ENCODE assay signal across 8 cellular contexts in the genomic region with DNA sequence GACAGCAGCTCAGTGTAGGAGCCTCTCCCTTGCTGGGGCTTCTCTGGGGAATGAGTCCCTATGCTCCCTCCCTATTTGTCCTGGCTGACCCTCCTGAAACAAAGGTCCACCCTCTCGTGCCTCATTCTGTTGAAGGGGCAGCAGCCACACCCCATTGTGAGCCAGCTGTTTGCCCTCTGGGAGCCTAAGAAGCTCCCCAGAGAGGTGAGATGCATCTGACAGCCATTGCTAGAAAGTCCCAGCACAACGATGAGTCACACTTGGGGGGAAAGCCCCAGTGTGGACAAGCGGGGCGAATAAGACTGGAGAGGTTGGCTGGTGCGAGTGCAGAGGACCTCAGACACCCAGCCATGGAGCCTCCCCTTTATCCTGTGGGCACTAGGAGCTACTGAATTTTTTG.
DNase-seq lines count a peak whose midpoint lies in the region; ATAC-seq and TF ChIP-seq lines count a peak whose summit lies in the region.

No MANE protein-coding gene starts in this region.

- no peaks in the 10 kb centered on the region for H3K4me1 ChIP-seq in adrenal gland (replicated peaks in 1 of 2)

- no peaks in the 10 kb centered on the region for H3K27me3 ChIP-seq in adrenal gland

- POLR2A ChIA-PET in activated CD4-positive, alpha-beta memory T cell treated with anti-CD3 and anti-CD28 coated beads, Interleukin-2, amount 10 ng/mL, durations not matched to agents 7 days and 5 days (lab: Charles Lee) = interaction anchor here (1.1 kb wide), 1 partner anchor 169 kb away, joined by 3 read pairs; the partner anchor contains the start of genes HMGXB3 and TIGD6

- peaks cover 9% of the 10 kb centered on the region for H3K4me1 Mint-ChIP-seq in activated CD4-positive, alpha-beta memory T cell treated with anti-CD3 and anti-CD28 coated beads, Interleukin-2, amount 10 ng/mL, durations not matched to agents 7 days and 5 days

- H3K27ac Mint-ChIP-seq in activated CD4-positive, alpha-beta memory T cell treated with anti-CD3 and anti-CD28 coated beads, Interleukin-2, amount 10 ng/mL, durations not matched to agents 7 days and 5 days = no peak overlapping the region

- CTCF ChIA-PET in activated CD4-positive, alpha-beta memory T cell treated with anti-CD3 and anti-CD28 coated beads, Interleukin-2, amount 10 ng/mL, durations not matched to agents 7 days and 5 days (lab: Charles Lee) = interaction anchor here (1.0 to 6.7 kb wide), 6 partner anchors 11 to 190 kb away, joined by 3 to 126 read pairs (median 40); no protein-coding TSS in a partner anchor

- H3K27me3 Mint-ChIP-seq in activated CD4-positive, alpha-beta memory T cell treated with anti-CD3 and anti-CD28 coated beads, Interleukin-2, amount 10 ng/mL, durations not matched to agents 7 days and 5 days = no peaks in the 10 kb centered on the region

- H3K9me3 Mint-ChIP-seq in activated CD4-positive, alpha-beta memory T cell treated with anti-CD3 and anti-CD28 coated beads, Interleukin-2, amount 10 ng/mL, durations not matched to agents 7 days and 5 days = no peaks in the 10 kb centered on the region

- TF ChIP-seq POLR2A in adrenal gland (IDR thresholded peaks at IDR 0.05) = no peak

- no peak for TF ChIP-seq CTCF in adrenal gland (IDR thresholded peaks at IDR 0.05)

- no peak overlapping the region for H3K27ac ChIP-seq in adrenal gland

- H3K36me3 Mint-ChIP-seq in activated CD4-positive, alpha-beta memory T cell treated with anti-CD3 and anti-CD28 coated beads, Interleukin-2, amount 10 ng/mL, durations not matched to agents 7 days and 5 days (ENCODE audit: low read depth) = no peaks in the 10 kb centered on the region

- ATAC-seq in GM19035 (IDR thresholded peaks at IDR 0.05; ENCODE audit: unreplicated experiment) (peak; percentile 70), HG02943 (IDR thresholded peaks at IDR 0.05; ENCODE audit: low read depth, unreplicated experiment) (peak; percentile 55)

- DNase-seq in activated CD4-positive, alpha-beta memory T cell treated with anti-CD3 and anti-CD28 coated beads, Interleukin-2, amount 10 ng/mL, durations not matched to agents 7 days and 5 days = peak; percentile 51
- DNase-seq in stimulated activated CD4-positive, alpha-beta T cell treated with anti-CD3 and anti-CD28 coated beads, Interleukin-2, amount 100 ng/mL, for 48 hours = peak; percentile 23 to 30
- DNase-seq in hippocampal formation (lab: John Stamatoyannopoulos, UW) (no peak), kidney glomerular epithelial cell (lab: John Stamatoyannopoulos, UW) (no peak), adrenal gland (no peak), cardiac septum (ENCODE audit: low spot score) (no peak)

- 64 to 75% (median 66%) methylated on average over 5 of the region's 5 CpGs for WGBS in adrenal gland, 4 donors

- no peak overlapping the region for H3K4me3 ChIP-seq in adrenal gland

- no peak overlapping the region for H3K4me3 Mint-ChIP-seq in activated CD4-positive, alpha-beta memory T cell treated with anti-CD3 and anti-CD28 coated beads, Interleukin-2, amount 10 ng/mL, durations not matched to agents 7 days and 5 days

- H3K36me3 ChIP-seq in adrenal gland (replicated peaks in 1 of 2) = peaks cover 0 to 10% of the 10 kb centered on the region in 2 donors

- H3K9me3 ChIP-seq in adrenal gland (replicated peaks in 1 of 3) = no peaks in the 10 kb centered on the region

- intact Hi-C loops in adrenal gland (cut with DNase I) = loop anchor here (5.0 to 10.0 kb wide), 4 partner anchors 194 to 386 kb away; no protein-coding TSS in a partner anchor
- intact Hi-C loops in cardiac septum (cut with DNase I) = no loop called here

Comparison
In these comparisons a context has a peak if more than half of its experiments do, and no peak if none do; other contexts are left out.
1. DNase-seq: peak in activated CD4-positive, alpha-beta memory T cell treated with anti-CD3 and anti-CD28 coated beads, Interleukin-2, amount 10 ng/mL, durations not matched to agents 7 days and 5 days (single experiment) and stimulated activated CD4-positive, alpha-beta T cell treated with anti-CD3 and anti-CD28 coated beads, Interleukin-2, amount 100 ng/mL, for 48 hours (2 of 2); none in hippocampal formation (0 of 2), kidney glomerular epithelial cell (single experiment), adrenal gland (0 of 7) and cardiac septum (single experiment).